ENCODE assay signal across 24 cellular contexts in the genomic region with DNA sequence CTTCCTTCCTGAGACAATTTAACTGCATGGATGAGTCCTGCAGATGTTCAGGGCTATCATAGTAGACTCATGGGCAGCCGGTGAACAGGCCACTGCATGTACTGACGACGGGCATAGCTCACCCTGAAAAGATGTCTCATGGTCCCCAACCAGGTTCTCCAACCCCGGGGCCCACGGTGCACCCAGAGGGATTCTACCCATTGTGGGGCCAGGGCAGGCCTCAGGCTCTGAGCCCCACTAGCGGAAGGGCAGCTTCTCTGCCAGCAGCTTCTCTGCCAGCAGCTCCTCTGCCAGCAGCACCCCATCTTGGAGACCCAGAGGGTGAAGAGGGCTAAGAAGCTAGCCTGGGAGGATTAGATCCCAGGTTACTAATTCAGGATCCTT.
"Had no signal": no experiment of that assay in that cellular context is flagged by ENCODE, and none has a peak within 500 bp of the region (broad histone marks: within the 10 kb centered on the region; RNA-seq: fewer than 3 reads in every experiment).

No MANE protein-coding gene starts in this region.

- H3K27ac ChIP-seq: lower lobe of right lung, neural progenitor cell, ovary, psoas muscle, thoracic aorta, tibial nerve, upper lobe of left lung had no signal

- H2AFZ ChIP-seq: neural progenitor cell had no signal

- H3K4me3 ChIP-seq: lower lobe of right lung, mucosa of descending colon, neural progenitor cell, ovary, psoas muscle, skin epidermis, thoracic aorta, tibial nerve, upper lobe of left lung had no signal

- H3K27me3 ChIP-seq: neural progenitor cell, ovary, tibial nerve, upper lobe of left lung had no signal

- H3K9me3 ChIP-seq: lower lobe of right lung, mucosa of descending colon, ovary, psoas muscle, thoracic aorta, tibial nerve, upper lobe of left lung had no signal

- ATAC-seq: effector memory CD8-positive, alpha-beta T cell; left ventricle myocardium superior; lower lobe of right lung; mucosa of descending colon; natural killer cell treated with Interleukin-12 subunit alpha and Interleukin-12 subunit beta and Interleukin-15 and Interleukin-18, amount 100 ng/mL, for 72 hours; psoas muscle; right cardiac atrium; stimulated activated naive B cell treated with anti-CD40 and anti-IgM and Interleukin-4, amounts not matched to agents 10 μg/mL and 1 μg/mL and 100 μg/mL, for 72 hours had no signal

- H3K4me2 ChIP-seq: neural progenitor cell had no signal

- H3K36me3 ChIP-seq: lower lobe of right lung, neural progenitor cell, ovary, thoracic aorta, tibial nerve, upper lobe of left lung had no signal

- H3K9ac ChIP-seq: neural progenitor cell had no signal

- DNase-seq: cortex of kidney; effector memory CD8-positive, alpha-beta T cell; hypothalamus; immature natural killer cell; islet precursor cell; left ventricle myocardium superior; lower lobe of right lung; mucosa of descending colon; naive B cell; ovary; psoas muscle; right cardiac atrium; stimulated activated CD4-positive, alpha-beta T cell treated with anti-CD3 and anti-CD28 coated beads, Interleukin-15, amount 100 ng/mL, for 24 hours; stimulated activated CD4-positive, alpha-beta T cell treated with anti-CD3 and anti-CD28 coated beads, Interleukin-2, amount 100 ng/mL, for 48 hours; stimulated activated naive B cell treated with anti-CD40 and anti-IgM and Interleukin-4, amounts not matched to agents 10 μg/mL and 1 μg/mL and 100 μg/mL, for 72 hours; upper lobe of left lung had no signal

- FAIRE-seq: endometrium, frontal cortex, urothelium cell line had no signal
